Comparison of ENCODE assay signal across 16 cellular contexts in the genomic region with DNA sequence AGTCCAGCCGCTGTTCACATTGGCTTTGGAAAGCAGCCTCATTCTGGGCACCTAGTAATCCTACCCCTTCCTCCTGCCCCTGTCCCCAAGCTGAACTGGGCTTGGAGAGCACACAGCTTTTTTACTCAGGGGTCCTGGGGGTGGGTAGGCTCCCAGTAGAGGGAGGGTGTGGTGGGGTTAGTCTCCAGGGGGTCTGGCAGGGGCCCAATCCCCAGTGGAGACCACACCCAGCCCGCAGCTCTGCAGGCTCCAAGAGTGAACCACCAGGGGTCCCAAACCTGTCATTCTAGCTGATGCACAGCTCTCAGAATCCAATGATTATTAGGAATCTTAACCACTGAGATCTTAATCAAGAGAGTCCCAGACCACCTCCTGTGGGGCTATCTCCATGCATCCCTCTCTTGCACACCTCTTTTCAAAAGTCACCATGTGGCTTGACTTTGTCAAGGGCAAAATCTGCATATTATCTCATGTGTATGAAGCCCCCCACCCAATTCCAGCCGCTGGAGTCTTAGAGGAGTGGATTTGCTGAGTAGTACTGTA. TPM values are rescaled to one million over a fixed set of nuclear protein-coding genes. Genes with fewer than 3 reads are reported as not detected.
DNase-seq lines count a peak whose midpoint lies in the region; ATAC-seq and TF ChIP-seq lines count a peak whose summit lies in the region.
"Had no signal": no experiment of that assay in that cellular context is flagged by ENCODE, and none has a peak within 500 bp of the region (broad histone marks: within the 10 kb centered on the region; RNA-seq: fewer than 3 reads in every experiment).

No MANE protein-coding gene starts in this region.

- H3K36me3 ChIP-seq in upper lobe of right lung (no peaks in the 10 kb centered on the region), tibial nerve (no peaks in the 10 kb centered on the region)

- H3K4me3 ChIP-seq in coronary artery (no peak overlapping the region), upper lobe of right lung (no peak overlapping the region), tibial nerve (peak overlapping the region in 1 of 4 donors; percentile 61)
- H3K4me3 ChIP-seq: dorsolateral prefrontal cortex, SK-N-MC, testis had no signal

- no peak for ATAC-seq in upper lobe of right lung

- H3K4me1 ChIP-seq in upper lobe of right lung (peaks cover 21% of the 10 kb centered on the region), tibial nerve (peaks cover 0 to 49% (median 24%) of the 10 kb centered on the region in 4 donors)

- H3K27ac ChIP-seq in coronary artery = no peak overlapping the region
- H3K27ac ChIP-seq in upper lobe of right lung = no peak overlapping the region
- peak overlapping the region in 1 of 4 donors; percentile 81 for H3K27ac ChIP-seq in tibial nerve
- H3K27ac ChIP-seq: dorsolateral prefrontal cortex, SK-N-MC, testis had no signal

- peak overlapping the region; percentile 56 to 84 (median 58) for H3K27ac Mint-ChIP-seq in nephron
- H3K27ac Mint-ChIP-seq: immature natural killer cell had no signal

- no peaks in the 10 kb centered on the region for H3K9me3 ChIP-seq in upper lobe of right lung
- H3K9me3 ChIP-seq in tibial nerve = no peaks in the 10 kb centered on the region
- H3K9me3 ChIP-seq: testis had no signal

- TF ChIP-seq CTCF in coronary artery (IDR thresholded peaks at IDR 0.05) (no peak), nephron (IDR thresholded peaks at IDR 0.05; ENCODE audit: unreplicated experiment in 3 of 3) (peak in 1 of 3 experiments; percentile 8), upper lobe of right lung (IDR thresholded peaks at IDR 0.05) (no peak), tibial nerve (IDR thresholded peaks at IDR 0.05) (no peak)

- no peak for TF ChIP-seq EP300 in tibial nerve (IDR thresholded peaks at IDR 0.05)

- TF ChIP-seq POLR2A in tibial nerve (IDR thresholded peaks at IDR 0.05) = no peak

- H3K27me3 Mint-ChIP-seq in nephron (ENCODE audit: low read depth) = peaks cover 98% of the 10 kb centered on the region

- intact Hi-C loops in upper lobe of right lung (cut with DNase I) = no loop called here

- peak overlapping the region; percentile 78 to 92 (median 82) for H3K4me3 Mint-ChIP-seq in nephron

- H3K36me3 Mint-ChIP-seq in nephron (ENCODE audit: low read depth) = peaks cover 12% of the 10 kb centered on the region

- H3K27me3 ChIP-seq in upper lobe of right lung = peaks cover 100% of the 10 kb centered on the region
- peaks cover 0 to 98% of the 10 kb centered on the region in 2 donors for H3K27me3 ChIP-seq in tibial nerve

- H3K4me1 Mint-ChIP-seq in nephron = peaks cover 42% of the 10 kb centered on the region

- H3K9me3 Mint-ChIP-seq in nephron = no peaks in the 10 kb centered on the region

- WGBS in tibial nerve, 2 donors = 52 to 80% methylated on average over 2 to 3 of the region's 3 CpGs

- DNase-seq in activated T-cell treated with anti-CD3 and anti-CD28 coated beads, Interleukin-2, amount 50 U/mL, for 1 hour = peak; percentile 8
- no peak for DNase-seq in activated T-cell treated with anti-CD3 and anti-CD28 coated beads for 4 hours
- peak; percentile 21 for DNase-seq in coronary artery (ENCODE audit: low spot score)
- peak; percentile 43 for DNase-seq in ureter (ENCODE audit: low spot score)
- DNase-seq in medulla oblongata (ENCODE audit: extremely low spot score) = no peak
- no peak for DNase-seq in upper lobe of right lung
- no peak for DNase-seq in tibial nerve (ENCODE audit: low spot score in 2 of 2)
- DNase-seq: immature natural killer cell, Karpas-422, naive B cell, NCI-H187 treated with DMSO at 0.1 percent for 48 hours, testis had no signal

RNA-seq across cellular contexts. Expression of a gene that starts 2.7 kb away (rescaled TPM):
- total RNA-seq in ureter = 16.6 TPM
- not detected for total RNA-seq in upper lobe of right lung
- 10 to 100 TPM in 2 of 4 donors, 1 to 10 TPM in 2; 5.0 to 13.2 (median 9.5) TPM for total RNA-seq in tibial nerve
- total RNA-seq: dorsolateral prefrontal cortex had no signal

RNA-seq across cellular contexts. Expression of a gene that starts 8.2 kb away (rescaled TPM):
- 15.3 TPM for total RNA-seq in ureter
- total RNA-seq in upper lobe of right lung = 0.38 TPM
- 10 to 100 TPM; 19.0 to 34.1 (median 24.9) TPM for total RNA-seq in tibial nerve

RNA-seq across cellular contexts. Expression of a gene that starts 17.0 kb away (rescaled TPM):
- total RNA-seq in ureter (7.4 TPM), upper lobe of right lung (1.2 TPM), tibial nerve (10 to 100 TPM; 10.5 to 13.8 (median 12.7) TPM)
- total RNA-seq: dorsolateral prefrontal cortex had no signal

RNA-seq across cellular contexts. Expression of a gene that starts 17.5 kb away (rescaled TPM):
- total RNA-seq in ureter = 15.6 TPM
- total RNA-seq in upper lobe of right lung = not detected
- total RNA-seq in tibial nerve = 1 to 10 TPM in 1 of 4 donors, under 1 TPM in 3; 0.63 to 1.5 (median 0.72) TPM
- total RNA-seq: testis had no signal

RNA-seq across cellular contexts. Expression of a gene that starts 25.9 kb away (rescaled TPM):
- total RNA-seq in ureter (6.3 TPM), upper lobe of right lung (2.9 TPM), tibial nerve (10 to 100 TPM in 2 of 4 donors, 1 to 10 TPM in 2; 8.7 to 16.9 (median 11.3) TPM)
- total RNA-seq: A172, dorsolateral prefrontal cortex had no signal

Comparison
In these comparisons a context has a peak if more than half of its experiments do, and no peak if none do; other contexts are left out.
1. DNase-seq: peak in activated T-cell treated with anti-CD3 and anti-CD28 coated beads, Interleukin-2, amount 50 U/mL, for 1 hour (single experiment), coronary artery (single experiment) and ureter (single experiment); none in activated T-cell treated with anti-CD3 and anti-CD28 coated beads for 4 hours (single experiment), medulla oblongata (single experiment), upper lobe of right lung (single experiment) and tibial nerve (0 of 2).
2. RNA of a gene that starts 8.2 kb away (total RNA-seq): 19.0 to 34.1 TPM in tibial nerve and 15.3 TPM in ureter (single experiment); 0.38 TPM in upper lobe of right lung (single experiment); every median in the first group is over 10 times any median in the second.